In the genomic region with DNA sequence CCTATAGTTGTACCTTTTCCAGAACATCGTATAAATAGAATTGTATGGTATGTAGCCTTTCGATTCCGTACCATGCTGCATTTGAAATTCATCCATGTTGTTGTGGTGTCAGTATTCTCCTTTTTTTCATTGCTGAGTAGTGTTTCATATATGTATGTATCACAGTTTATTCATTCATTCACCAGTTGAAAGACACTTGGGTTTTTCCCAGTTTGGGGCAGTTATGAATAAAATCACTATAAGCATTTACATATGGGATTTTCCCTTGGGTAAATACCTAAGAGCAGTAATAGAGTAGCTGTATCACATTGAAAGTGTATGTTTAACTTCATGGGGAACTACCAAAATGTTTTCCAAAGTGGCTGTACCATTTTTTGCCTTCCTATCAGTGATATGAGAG, we compare ENCODE assay signal across 1 cellular context.
TF ChIP-seq lines count a peak whose summit lies in the region.

No MANE protein-coding gene starts in this region.

TF ChIP-seq in GM12878, 131 proteins besides CTCF, POLR2A, EP300 and RAD21 (continued from another document):
- peak; percentile 36; the same call in 1 of the 2 replicates for TF ChIP-seq ATF7 (IDR thresholded peaks at IDR 0.05; ENCODE audit: low read depth)
- 0 out of 2 replicates have a peak, but pooled peaks have one; percentile 12 for TF ChIP-seq GABPA (IDR thresholded peaks at IDR 0.05; ENCODE audit: low read depth)
- peak; percentile 98 for TF ChIP-seq ZNF24 (IDR thresholded peaks at IDR 0.05)
- no peak for TF ChIP-seq ZNF622 (IDR thresholded peaks at IDR 0.05)
- TF ChIP-seq BCL11A (IDR thresholded peaks at IDR 0.05; ENCODE audit: low read depth, low read length) = 0 out of 2 replicates have a peak, but pooled peaks have one; percentile 16
- no peak for TF ChIP-seq ZNF384 (IDR thresholded peaks at IDR 0.05; ENCODE audit: borderline replicate concordance, low read depth, low read length)
- no peak for TF ChIP-seq ZNF274 (IDR thresholded peaks at IDR 0.05; ENCODE audit: insufficient read depth, insufficient read length)
- TF ChIP-seq HDAC2 (IDR thresholded peaks at IDR 0.05) = no peak
- no peak for TF ChIP-seq SIX5 (IDR thresholded peaks at IDR 0.05; ENCODE audit: low read depth, low read length, severe bottlenecking)
- TF ChIP-seq NR2C1 (IDR thresholded peaks at IDR 0.05) = no peak
- 0 out of 2 replicates have a peak, but pooled peaks have one; percentile 12 for TF ChIP-seq IRF4 (IDR thresholded peaks at IDR 0.05; ENCODE audit: low read depth, low read length)
- TF ChIP-seq KLF5 (IDR thresholded peaks at IDR 0.05; ENCODE audit: partially characterized antibody) = no peak
- TF ChIP-seq ESRRA (IDR thresholded peaks at IDR 0.05; ENCODE audit: low read length) = no peak
- TF ChIP-seq FOS (IDR thresholded peaks at IDR 0.05; ENCODE audit: borderline replicate concordance, extremely low read depth, insufficient read length) = no peak
- TF ChIP-seq TCF3 (IDR thresholded peaks at IDR 0.05; ENCODE audit: borderline replicate concordance, insufficient read depth, low read depth, low read length) = no peak
- no peak for TF ChIP-seq MXI1 (IDR thresholded peaks at IDR 0.05; ENCODE audit: low read depth, low read length)
- TF ChIP-seq SPI1 (IDR thresholded peaks at IDR 0.05; ENCODE audit: borderline replicate concordance, insufficient read depth, low read depth, low read length) = no peak
- TF ChIP-seq, protein P1, sequence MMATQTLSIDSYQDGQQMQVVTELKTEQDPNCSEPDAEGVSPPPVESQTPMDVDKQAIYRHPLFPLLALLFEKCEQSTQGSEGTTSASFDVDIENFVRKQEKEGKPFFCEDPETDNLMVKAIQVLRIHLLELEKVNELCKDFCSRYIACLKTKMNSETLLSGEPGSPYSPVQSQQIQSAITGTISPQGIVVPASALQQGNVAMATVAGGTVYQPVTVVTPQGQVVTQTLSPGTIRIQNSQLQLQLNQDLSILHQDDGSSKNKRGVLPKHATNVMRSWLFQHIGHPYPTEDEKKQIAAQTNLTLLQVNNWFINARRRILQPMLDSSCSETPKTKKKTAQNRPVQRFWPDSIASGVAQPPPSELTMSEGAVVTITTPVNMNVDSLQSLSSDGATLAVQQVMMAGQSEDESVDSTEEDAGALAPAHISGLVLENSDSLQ (IDR thresholded peaks at IDR 0.05) = peak; percentile 43; the same call in 1 of the 2 replicates
- TF ChIP-seq, protein P2, sequence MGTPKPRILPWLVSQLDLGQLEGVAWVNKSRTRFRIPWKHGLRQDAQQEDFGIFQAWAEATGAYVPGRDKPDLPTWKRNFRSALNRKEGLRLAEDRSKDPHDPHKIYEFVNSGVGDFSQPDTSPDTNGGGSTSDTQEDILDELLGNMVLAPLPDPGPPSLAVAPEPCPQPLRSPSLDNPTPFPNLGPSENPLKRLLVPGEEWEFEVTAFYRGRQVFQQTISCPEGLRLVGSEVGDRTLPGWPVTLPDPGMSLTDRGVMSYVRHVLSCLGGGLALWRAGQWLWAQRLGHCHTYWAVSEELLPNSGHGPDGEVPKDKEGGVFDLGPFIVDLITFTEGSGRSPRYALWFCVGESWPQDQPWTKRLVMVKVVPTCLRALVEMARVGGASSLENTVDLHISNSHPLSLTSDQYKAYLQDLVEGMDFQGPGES (IDR thresholded peaks at IDR 0.05) = no peak
- no peak for TF ChIP-seq ASH2L (IDR thresholded peaks at IDR 0.05; ENCODE audit: borderline replicate concordance, low read depth)
- TF ChIP-seq, protein P3, sequence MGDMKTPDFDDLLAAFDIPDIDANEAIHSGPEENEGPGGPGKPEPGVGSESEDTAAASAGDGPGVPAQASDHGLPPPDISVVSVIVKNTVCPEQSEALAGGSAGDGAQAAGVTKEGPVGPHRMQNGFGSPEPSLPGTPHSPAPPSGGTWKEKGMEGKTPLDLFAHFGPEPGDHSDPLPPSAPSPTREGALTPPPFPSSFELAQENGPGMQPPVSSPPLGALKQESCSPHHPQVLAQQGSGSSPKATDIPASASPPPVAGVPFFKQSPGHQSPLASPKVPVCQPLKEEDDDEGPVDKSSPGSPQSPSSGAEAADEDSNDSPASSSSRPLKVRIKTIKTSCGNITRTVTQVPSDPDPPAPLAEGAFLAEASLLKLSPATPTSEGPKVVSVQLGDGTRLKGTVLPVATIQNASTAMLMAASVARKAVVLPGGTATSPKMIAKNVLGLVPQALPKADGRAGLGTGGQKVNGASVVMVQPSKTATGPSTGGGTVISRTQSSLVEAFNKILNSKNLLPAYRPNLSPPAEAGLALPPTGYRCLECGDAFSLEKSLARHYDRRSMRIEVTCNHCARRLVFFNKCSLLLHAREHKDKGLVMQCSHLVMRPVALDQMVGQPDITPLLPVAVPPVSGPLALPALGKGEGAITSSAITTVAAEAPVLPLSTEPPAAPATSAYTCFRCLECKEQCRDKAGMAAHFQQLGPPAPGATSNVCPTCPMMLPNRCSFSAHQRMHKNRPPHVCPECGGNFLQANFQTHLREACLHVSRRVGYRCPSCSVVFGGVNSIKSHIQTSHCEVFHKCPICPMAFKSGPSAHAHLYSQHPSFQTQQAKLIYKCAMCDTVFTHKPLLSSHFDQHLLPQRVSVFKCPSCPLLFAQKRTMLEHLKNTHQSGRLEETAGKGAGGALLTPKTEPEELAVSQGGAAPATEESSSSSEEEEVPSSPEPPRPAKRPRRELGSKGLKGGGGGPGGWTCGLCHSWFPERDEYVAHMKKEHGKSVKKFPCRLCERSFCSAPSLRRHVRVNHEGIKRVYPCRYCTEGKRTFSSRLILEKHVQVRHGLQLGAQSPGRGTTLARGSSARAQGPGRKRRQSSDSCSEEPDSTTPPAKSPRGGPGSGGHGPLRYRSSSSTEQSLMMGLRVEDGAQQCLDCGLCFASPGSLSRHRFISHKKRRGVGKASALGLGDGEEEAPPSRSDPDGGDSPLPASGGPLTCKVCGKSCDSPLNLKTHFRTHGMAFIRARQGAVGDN (IDR thresholded peaks at IDR 0.05) = no peak
- TF ChIP-seq POLR2AphosphoS2 (IDR thresholded peaks at IDR 0.05; ENCODE audit: low read depth, low read length) = no peak
- TF ChIP-seq, protein P4, sequence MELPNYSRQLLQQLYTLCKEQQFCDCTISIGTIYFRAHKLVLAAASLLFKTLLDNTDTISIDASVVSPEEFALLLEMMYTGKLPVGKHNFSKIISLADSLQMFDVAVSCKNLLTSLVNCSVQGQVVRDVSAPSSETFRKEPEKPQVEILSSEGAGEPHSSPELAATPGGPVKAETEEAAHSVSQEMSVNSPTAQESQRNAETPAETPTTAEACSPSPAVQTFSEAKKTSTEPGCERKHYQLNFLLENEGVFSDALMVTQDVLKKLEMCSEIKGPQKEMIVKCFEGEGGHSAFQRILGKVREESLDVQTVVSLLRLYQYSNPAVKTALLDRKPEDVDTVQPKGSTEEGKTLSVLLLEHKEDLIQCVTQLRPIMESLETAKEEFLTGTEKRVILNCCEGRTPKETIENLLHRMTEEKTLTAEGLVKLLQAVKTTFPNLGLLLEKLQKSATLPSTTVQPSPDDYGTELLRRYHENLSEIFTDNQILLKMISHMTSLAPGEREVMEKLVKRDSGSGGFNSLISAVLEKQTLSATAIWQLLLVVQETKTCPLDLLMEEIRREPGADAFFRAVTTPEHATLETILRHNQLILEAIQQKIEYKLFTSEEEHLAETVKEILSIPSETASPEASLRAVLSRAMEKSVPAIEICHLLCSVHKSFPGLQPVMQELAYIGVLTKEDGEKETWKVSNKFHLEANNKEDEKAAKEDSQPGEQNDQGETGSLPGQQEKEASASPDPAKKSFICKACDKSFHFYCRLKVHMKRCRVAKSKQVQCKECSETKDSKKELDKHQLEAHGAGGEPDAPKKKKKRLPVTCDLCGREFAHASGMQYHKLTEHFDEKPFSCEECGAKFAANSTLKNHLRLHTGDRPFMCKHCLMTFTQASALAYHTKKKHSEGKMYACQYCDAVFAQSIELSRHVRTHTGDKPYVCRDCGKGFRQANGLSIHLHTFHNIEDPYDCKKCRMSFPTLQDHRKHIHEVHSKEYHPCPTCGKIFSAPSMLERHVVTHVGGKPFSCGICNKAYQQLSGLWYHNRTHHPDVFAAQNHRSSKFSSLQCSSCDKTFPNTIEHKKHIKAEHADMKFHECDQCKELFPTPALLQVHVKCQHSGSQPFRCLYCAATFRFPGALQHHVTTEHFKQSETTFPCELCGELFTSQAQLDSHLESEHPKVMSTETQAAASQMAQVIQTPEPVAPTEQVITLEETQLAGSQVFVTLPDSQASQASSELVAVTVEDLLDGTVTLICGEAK (IDR thresholded peaks at IDR 0.05; ENCODE audit: borderline replicate concordance) = no peak
- no peak for TF ChIP-seq SREBF1 (IDR thresholded peaks at IDR 0.05; ENCODE audit: low read length)
- TF ChIP-seq SMARCA5 (IDR thresholded peaks at IDR 0.05) = peak; percentile 88
- no peak for TF ChIP-seq WRNIP1 (IDR thresholded peaks at IDR 0.05; ENCODE audit: borderline replicate concordance, low read depth, low read length)
- no peak for TF ChIP-seq FOXK2 (IDR thresholded peaks at IDR 0.05)
- TF ChIP-seq, protein P5, sequence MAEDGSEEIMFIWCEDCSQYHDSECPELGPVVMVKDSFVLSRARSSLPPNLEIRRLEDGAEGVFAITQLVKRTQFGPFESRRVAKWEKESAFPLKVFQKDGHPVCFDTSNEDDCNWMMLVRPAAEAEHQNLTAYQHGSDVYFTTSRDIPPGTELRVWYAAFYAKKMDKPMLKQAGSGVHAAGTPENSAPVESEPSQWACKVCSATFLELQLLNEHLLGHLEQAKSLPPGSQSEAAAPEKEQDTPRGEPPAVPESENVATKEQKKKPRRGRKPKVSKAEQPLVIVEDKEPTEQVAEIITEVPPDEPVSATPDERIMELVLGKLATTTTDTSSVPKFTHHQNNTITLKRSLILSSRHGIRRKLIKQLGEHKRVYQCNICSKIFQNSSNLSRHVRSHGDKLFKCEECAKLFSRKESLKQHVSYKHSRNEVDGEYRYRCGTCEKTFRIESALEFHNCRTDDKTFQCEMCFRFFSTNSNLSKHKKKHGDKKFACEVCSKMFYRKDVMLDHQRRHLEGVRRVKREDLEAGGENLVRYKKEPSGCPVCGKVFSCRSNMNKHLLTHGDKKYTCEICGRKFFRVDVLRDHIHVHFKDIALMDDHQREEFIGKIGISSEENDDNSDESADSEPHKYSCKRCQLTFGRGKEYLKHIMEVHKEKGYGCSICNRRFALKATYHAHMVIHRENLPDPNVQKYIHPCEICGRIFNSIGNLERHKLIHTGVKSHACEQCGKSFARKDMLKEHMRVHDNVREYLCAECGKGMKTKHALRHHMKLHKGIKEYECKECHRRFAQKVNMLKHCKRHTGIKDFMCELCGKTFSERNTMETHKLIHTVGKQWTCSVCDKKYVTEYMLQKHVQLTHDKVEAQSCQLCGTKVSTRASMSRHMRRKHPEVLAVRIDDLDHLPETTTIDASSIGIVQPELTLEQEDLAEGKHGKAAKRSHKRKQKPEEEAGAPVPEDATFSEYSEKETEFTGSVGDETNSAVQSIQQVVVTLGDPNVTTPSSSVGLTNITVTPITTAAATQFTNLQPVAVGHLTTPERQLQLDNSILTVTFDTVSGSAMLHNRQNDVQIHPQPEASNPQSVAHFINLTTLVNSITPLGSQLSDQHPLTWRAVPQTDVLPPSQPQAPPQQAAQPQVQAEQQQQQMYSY (CRISPR knock-in tag; IDR thresholded peaks at IDR 0.05) = no peak
- TF ChIP-seq, protein P6, sequence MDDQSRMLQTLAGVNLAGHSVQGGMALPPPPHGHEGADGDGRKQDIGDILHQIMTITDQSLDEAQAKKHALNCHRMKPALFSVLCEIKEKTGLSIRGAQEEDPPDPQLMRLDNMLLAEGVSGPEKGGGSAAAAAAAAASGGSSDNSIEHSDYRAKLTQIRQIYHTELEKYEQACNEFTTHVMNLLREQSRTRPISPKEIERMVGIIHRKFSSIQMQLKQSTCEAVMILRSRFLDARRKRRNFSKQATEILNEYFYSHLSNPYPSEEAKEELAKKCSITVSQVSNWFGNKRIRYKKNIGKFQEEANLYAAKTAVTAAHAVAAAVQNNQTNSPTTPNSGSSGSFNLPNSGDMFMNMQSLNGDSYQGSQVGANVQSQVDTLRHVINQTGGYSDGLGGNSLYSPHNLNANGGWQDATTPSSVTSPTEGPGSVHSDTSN (IDR thresholded peaks at IDR 0.05; ENCODE audit: insufficient replicate concordance, low read depth, low read length) = no peak
- 0 out of 2 replicates have a peak, but pooled peaks have one; percentile 34 for TF ChIP-seq DPF2 (IDR thresholded peaks at IDR 0.05)
